ENCODE assay signal across 1 cellular context in genomic region chr19:29724102-29724641, GRCh38.
A peak's percentile ranks its signal among the peaks of the same experiment; 100 is the strongest.
TF ChIP-seq lines count a peak whose summit lies in the region.

No MANE protein-coding gene starts in this region.

TF ChIP-seq in WTC11, 78 proteins besides CTCF, POLR2A, EP300 and RAD21 (continued from another document):
- TF ChIP-seq ZNF317 (CRISPR knock-in tag; IDR thresholded peaks at IDR 0.05; ENCODE audit: borderline replicate concordance, low read depth) (no peak), TEAD1 (CRISPR knock-in tag; IDR thresholded peaks at IDR 0.05) (no peak), GABPB1 (CRISPR knock-in tag; IDR thresholded peaks at IDR 0.05) (no peak), SMAD3 (CRISPR knock-in tag; IDR thresholded peaks at IDR 0.05; ENCODE audit: borderline replicate concordance) (no peak), ARID4B (CRISPR knock-in tag; IDR thresholded peaks at IDR 0.05; ENCODE audit: borderline replicate concordance) (peak; percentile 49; the same call in 1 of the 2 replicates), ZNF121 (CRISPR knock-in tag; IDR thresholded peaks at IDR 0.05) (no peak)
